In genomic region chr12:65881348-65881961, GRCh38 we compare ENCODE assay signal across 10 cellular contexts. TPM values are rescaled to one million over a fixed set of nuclear protein-coding genes. Genes with fewer than 3 reads are reported as not detected.
DNase-seq lines count a peak whose midpoint lies in the region; ATAC-seq, FAIRE-seq and TF ChIP-seq lines count a peak whose summit lies in the region.
"Had no signal": no experiment of that assay in that cellular context is flagged by ENCODE, and none has a peak within 500 bp of the region (broad histone marks: within the 10 kb centered on the region; RNA-seq: fewer than 3 reads in every experiment).

No MANE protein-coding gene starts in this region.

- no peak for TF ChIP-seq RAD21 in H1 (IDR thresholded peaks at IDR 0.05 in 1 of 2, conservative IDR thresholded peaks at IDR 0.05 in 1 of 2; ENCODE audit: low read depth in 2 of 2, low read length in 2 of 2)

- H3K79me1 ChIP-seq in H1 (ENCODE audit: low read depth, low read length), result 0 out of 2 replicates have a peak, but pooled peaks cover 4% of the 10 kb centered on the region

- H3K9me3 ChIP-seq in H1 (ENCODE audit: insufficient read depth in 2 of 2, low read depth in 1 of 2, low read length in 1 of 2) (no peaks in the 10 kb centered on the region), upper lobe of left lung (no peaks in the 10 kb centered on the region)
- H3K9me3 ChIP-seq: adrenal gland had no signal

- no peaks in the 10 kb centered on the region for H3K27me3 ChIP-seq in H1 (replicated peaks in 1 of 4; ENCODE audit: control insufficient read depth in 3 of 4, extremely low read depth in 1 of 4, insufficient read depth in 3 of 4, low read length in 3 of 4)
- H3K27me3 ChIP-seq in upper lobe of left lung, result no peaks in the 10 kb centered on the region
- H3K27me3 ChIP-seq: adrenal gland had no signal

- H2AK5ac ChIP-seq in H1 (ENCODE audit: low read depth, low read length), result no peak overlapping the region

- H3K27me3 Mint-ChIP-seq in mesothelial cell of epicardium (ENCODE audit: low read depth), result no peaks in the 10 kb centered on the region

- H4K5ac ChIP-seq in H1 (ENCODE audit: insufficient read length, low read depth, low read length), result no peak overlapping the region

- peaks cover 3% of the 10 kb centered on the region for H3K36me3 Mint-ChIP-seq in mesothelial cell of epicardium

- 0 out of 4 replicates have a peak overlapping the region, but pooled peaks of 1 of the 2 experiments have one; percentile 4 for H3K4me2 ChIP-seq in H1 (ENCODE audit: insufficient read depth in 1 of 2, low read depth in 2 of 2, low read length in 2 of 2)

- TF ChIP-seq CTCF in H1 (IDR thresholded peaks at IDR 0.05; ENCODE audit: control extremely low read depth in 1 of 3, insufficient read depth in 1 of 3, low read depth in 1 of 3, low read length in 3 of 3), result no peak
- TF ChIP-seq CTCF in mesothelial cell of epicardium (IDR thresholded peaks at IDR 0.05; ENCODE audit: unreplicated experiment), result no peak
- TF ChIP-seq CTCF in upper lobe of left lung (IDR thresholded peaks at IDR 0.05), result no peak

- no peak overlapping the region for H3K14ac ChIP-seq in H1 (ENCODE audit: insufficient read length)

- no peak overlapping the region; the same call in 1 of the 2 replicates for H3K18ac ChIP-seq in H1 (ENCODE audit: extremely low read depth, low read length)

- H3K4ac ChIP-seq in H1 (replicated peaks; ENCODE audit: insufficient read length, low read depth, low read length), result no peak overlapping the region

- H3K4me1 ChIP-seq in H1 (replicated peaks in 1 of 4; ENCODE audit: control insufficient read depth in 3 of 4, insufficient read depth in 4 of 4, low read length in 3 of 4) (peaks cover 3 to 29% (median 10%) of the 10 kb centered on the region in 4 experiments; a peak in 6 of 7 replicates), upper lobe of left lung (peaks cover 11 to 24% (median 21%) of the 10 kb centered on the region in 4 donors)

- H3K4me3 ChIP-seq in H1 (ENCODE audit: extremely low read depth in 1 of 4, insufficient read depth in 2 of 4, low read depth in 3 of 4, low read length in 4 of 4) (no peak overlapping the region), upper lobe of left lung (peak overlapping the region in 3 of 4 donors; percentile 20 to 35 (median 30))

- H3K56ac ChIP-seq in H1 (replicated peaks; ENCODE audit: insufficient read length, low read depth, low read length), result no peak overlapping the region

- no peak overlapping the region; the same call in 1 of the 2 replicates for H4K8ac ChIP-seq in H1 (ENCODE audit: extremely low read depth, insufficient read depth, low read length)

- no peak overlapping the region for H2BK120ac ChIP-seq in H1 (replicated peaks; ENCODE audit: low read depth, low read length)

- DNase-seq in DMS53 (lab: John Stamatoyannopoulos, UW) (peak; percentile 73), DMS53 treated with DMSO at 0.1 percent for 48 hours (lab: John Stamatoyannopoulos, UW; ENCODE audit: unreplicated experiment) (no peak), H1 (ENCODE audit: low read depth in 1 of 2, low spot score in 2 of 2) (no peak), mesothelial cell of epicardium (ENCODE audit: low spot score in 2 of 2, unreplicated experiment in 2 of 2) (no peak), upper lobe of left lung (peak in 1 of 2 donors; percentile 35), frontal cortex (ENCODE audit: low spot score in 2 of 2) (no peak), RKO (ENCODE audit: low spot score) (no peak), NCI-H2171 treated with DMSO at 0.1 percent for 48 hours (lab: John Stamatoyannopoulos, UW) (no peak)

- H2BK5ac ChIP-seq in H1 (ENCODE audit: low read depth, low read length), result 0 out of 2 replicates have a peak overlapping the region, but pooled peaks have one; percentile 7

- H4K91ac ChIP-seq in H1 (replicated peaks; ENCODE audit: insufficient read length, low read length), result peak overlapping the region; percentile 22

- peak overlapping the region; percentile 73 for H3K27ac Mint-ChIP-seq in mesothelial cell of epicardium

- H3K4me3 Mint-ChIP-seq in mesothelial cell of epicardium, result no peak overlapping the region

- no peak overlapping the region for H2AFZ ChIP-seq in H1 (ENCODE audit: low read length)

- no peak overlapping the region for H2BK15ac ChIP-seq in H1 (ENCODE audit: low read length)

- no peaks in the 10 kb centered on the region for H3K9me3 Mint-ChIP-seq in mesothelial cell of epicardium

- WGBS in H1 (ENCODE audit: extremely low coverage in 1 of 2, insufficient coverage in 1 of 2, insufficient read length in 1 of 2, insufficient replicate concordance in 2 of 2, low coverage in 1 of 2, low lambda C conversion rate in 2 of 2, missing lambda C conversion rate in 1 of 2), 2 experiments, result 62% methylated on average over 12 of the region's 12 CpGs; no CpG with 5 or more reads in 1 of the 2 experiments
- WGBS in upper lobe of left lung, 2 donors, result 29 to 36% methylated on average over 12 of the region's 12 CpGs

- H4K20me1 ChIP-seq in H1 (replicated peaks in 1 of 2; ENCODE audit: control insufficient read depth in 1 of 2, insufficient read depth in 2 of 2, low read length in 2 of 2), result peaks cover 0 to 3% of the 10 kb centered on the region in 2 experiments

- H3K23ac ChIP-seq in H1 (ENCODE audit: insufficient read length), result no peak overlapping the region

- no peak for FAIRE-seq in H1 (lab: Jason Lieb, UNC)
- FAIRE-seq in frontal cortex (lab: Jason Lieb, UNC), result no peak

- TF ChIP-seq EP300 in H1 (IDR thresholded peaks at IDR 0.05; ENCODE audit: borderline replicate concordance in 1 of 2, low read depth in 2 of 2, low read length in 2 of 2), result no peak
- no peak for TF ChIP-seq EP300 in upper lobe of left lung (IDR thresholded peaks at IDR 0.05)

- TF ChIP-seq POLR2A in H1 (IDR thresholded peaks at IDR 0.05; ENCODE audit: control extremely low read depth in 1 of 2, low read depth in 2 of 2, low read length in 2 of 2), result no peak
- TF ChIP-seq POLR2A in upper lobe of left lung (IDR thresholded peaks at IDR 0.05), result no peak

- peaks cover 0 to 10% of the 10 kb centered on the region in 2 experiments; a peak in 2 of 4 replicates for H3K79me2 ChIP-seq in H1 (ENCODE audit: control insufficient read depth in 1 of 2, insufficient read depth in 2 of 2, low read length in 2 of 2)

- H3K27ac ChIP-seq in H1 (ENCODE audit: low read depth, low read length) (no peak overlapping the region), upper lobe of left lung (peak overlapping the region; percentile 8 to 65 (median 45))
- H3K27ac ChIP-seq: 22Rv1 had no signal

- no peak overlapping the region for H3K9ac ChIP-seq in H1 (replicated peaks in 1 of 4; ENCODE audit: extremely low read depth in 1 of 4, low read depth in 3 of 4, low read length in 3 of 4)

- H3K23me2 ChIP-seq in H1 (ENCODE audit: low read depth, low read length), result no peaks in the 10 kb centered on the region

- peak; percentile 72 to 77 for ATAC-seq in upper lobe of left lung (ENCODE audit: low FRiP score in 2 of 2)

- POLR2A ChIA-PET in H1 (lab: Charles Lee; ENCODE audit: partially characterized antibody), result interaction anchor here (0.6 to 1.0 kb wide), 5 partner anchors 8 to 109 kb away, joined by 3 to 4 read pairs (median 3); no protein-coding TSS in a partner anchor

- no peaks in the 10 kb centered on the region for H3K36me3 ChIP-seq in H1 (ENCODE audit: control insufficient read depth in 2 of 4, insufficient read depth in 4 of 4, low read length in 3 of 4)
- H3K36me3 ChIP-seq in upper lobe of left lung, result no peaks in the 10 kb centered on the region
- H3K36me3 ChIP-seq: adrenal gland had no signal

- H2BK12ac ChIP-seq in H1 (ENCODE audit: low read depth, low read length), result no peak overlapping the region

- CTCF ChIA-PET in H1 (lab: Charles Lee; ENCODE audit: partially characterized antibody), result interaction anchor here (1.2 to 1.7 kb wide), 5 partner anchors 10 to 580 kb away, joined by 3 to 4 read pairs (median 3); no protein-coding TSS in a partner anchor

- no peak overlapping the region for H2BK20ac ChIP-seq in H1 (ENCODE audit: low read length)

- peaks cover 75% of the 10 kb centered on the region for H3K4me1 Mint-ChIP-seq in mesothelial cell of epicardium

TF ChIP-seq in H1, 55 proteins besides CTCF, POLR2A, EP300 and RAD21:
- TF ChIP-seq RBBP5 (IDR thresholded peaks at IDR 0.05; ENCODE audit: borderline replicate concordance, low read depth, low read length), result 0 out of 2 replicates have a peak, but pooled peaks have one; percentile 33
- TF ChIP-seq NANOG (IDR thresholded peaks at IDR 0.05; ENCODE audit: insufficient read depth, low read depth, low read length, poor library complexity, severe bottlenecking), result no peak

RNA-seq across cellular contexts. Expression of gene HMGA2, which starts 57.2 kb away (rescaled TPM):
- 103 and 104 TPM in 2 replicates for total RNA-seq in H1 (2021; fragmentation: NEBNext Ultra II Directional; extraction: Animal tissue kit (Norgen Biotek cat#: 25700))
- 46.0 and 50.7 TPM in 2 replicates for polyA plus RNA-seq in H1 (2011; rRNA removed)
- polyA plus RNA-seq in H1 (2011; cell fraction: cytosol; rRNA removed), result 45.4 TPM
- 77.0 TPM for polyA plus RNA-seq in H1 (2011; cell fraction: nucleus; rRNA removed)
- polyA plus RNA-seq in H1 (2012, experiment 1 of 2), result 35.0 to 68.1 TPM (median 44.6 TPM) in 4 replicates
- 13.2 TPM for polyA plus RNA-seq in H1 (2012, experiment 2 of 2)
- polyA plus RNA-seq in H1 (2013, experiment 1 of 2), result 89.7 TPM
- 80.7 TPM for polyA plus RNA-seq in H1 (2013, experiment 2 of 2)
- 38.8 and 46.1 TPM in 2 replicates for polyA minus RNA-seq in H1 (2011; rRNA and poly(A)+ RNA removed)
- 64.0 TPM for polyA minus RNA-seq in H1 (2011; cell fraction: cytosol; rRNA and poly(A)+ RNA removed)
- 103 TPM for polyA minus RNA-seq in H1 (2011; cell fraction: nucleus; rRNA and poly(A)+ RNA removed)
- 205 to 231 TPM (median 220 TPM) in 3 replicates for total RNA-seq in mesothelial cell of epicardium
- total RNA-seq in upper lobe of left lung, result 1 to 10 TPM in 1 of 6 donors, under 1 TPM in 3, not detected in 2; 0.30 to 1.1 (median 0.40) TPM
- total RNA-seq in frontal cortex, result 0.41 TPM

Comparison
In these comparisons a context has a peak if more than half of its experiments do, and no peak if none do; other contexts are left out.
1. H3K4me3 ChIP-seq: peak in upper lobe of left lung (3 of 4); none in H1 (0 of 4).
2. RNA of gene HMGA2, which starts 57.2 kb away (total RNA-seq): 205 to 231 TPM in mesothelial cell of epicardium and 103 to 104 TPM in H1; 0.41 TPM in frontal cortex (single experiment) and 0.30 to 1.1 TPM in upper lobe of left lung; every median in the first group is over 10 times any median in the second.